In the genomic region with DNA sequence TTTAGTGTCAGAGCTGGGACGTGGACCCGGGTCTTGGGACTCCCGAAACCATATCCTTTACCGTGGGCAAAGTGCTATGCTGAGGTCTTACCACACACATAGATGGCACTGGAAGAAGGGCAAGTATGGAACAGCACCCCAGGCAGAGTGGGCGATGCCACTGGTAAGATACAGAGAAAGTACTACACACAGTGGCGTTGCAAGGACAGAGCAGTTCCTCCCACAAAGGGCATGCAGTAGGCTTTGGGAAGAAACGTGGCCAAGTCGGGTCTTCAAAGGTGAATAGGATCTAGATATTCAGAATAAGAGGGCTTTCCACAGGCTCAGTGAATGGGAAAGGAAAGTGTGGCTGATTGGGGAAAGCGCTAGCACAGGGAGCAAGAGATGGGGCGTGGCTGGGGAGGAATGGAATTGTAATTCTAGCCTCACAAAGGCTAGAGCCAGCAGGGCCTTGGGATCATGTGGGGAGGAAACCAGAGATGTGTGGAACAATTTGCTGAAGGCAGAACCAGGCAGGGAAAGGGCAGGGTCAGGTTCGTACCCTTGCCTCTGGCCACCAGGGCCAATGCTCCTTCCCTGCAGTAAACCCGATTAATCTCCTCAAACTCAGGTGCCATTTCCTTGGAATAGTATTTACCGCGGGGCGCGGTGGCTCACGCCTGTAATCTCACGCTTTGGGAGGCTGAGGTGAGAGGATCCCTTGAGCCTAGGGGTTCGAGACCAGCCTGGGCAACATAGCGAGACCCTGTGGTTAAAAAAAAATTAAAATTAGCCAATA, we compare ENCODE assay signal across 8 cellular contexts. TPM values are rescaled to one million over a fixed set of nuclear protein-coding genes. Genes with fewer than 3 reads are reported as not detected.
DNase-seq lines count a peak whose midpoint lies in the region; ATAC-seq and FAIRE-seq lines count a peak whose summit lies in the region.

No MANE protein-coding gene starts in this region.

- DNase-seq in AG08395 (ENCODE audit: low spot score) (peak; percentile 75), HTR-8/SVneo (ENCODE audit: insufficient read length, low spot score) (peak; percentile 35), adipocyte (ENCODE audit: low read depth) (peak; percentile 81), small intestine (no peak), NCI-H2081 treated with DMSO at 0.1 percent for 48 hours (lab: John Stamatoyannopoulos, UW) (no peak)

- FAIRE-seq in HTR-8/SVneo (lab: Jason Lieb, UNC) = no peak
- FAIRE-seq in small intestine (lab: Jason Lieb, UNC) = no peak

- H3K9me3 ChIP-seq in adipocyte (ENCODE audit: control insufficient read depth, low read length) = no peaks in the 10 kb centered on the region
- no peaks in the 10 kb centered on the region for H3K9me3 ChIP-seq in iPS-15b (ENCODE audit: control insufficient read depth, insufficient read depth, low read length)
- H3K9me3 ChIP-seq in small intestine (ENCODE audit: control insufficient read depth, low read depth) = no peaks in the 10 kb centered on the region

- H3K4me3 ChIP-seq in adipocyte (ENCODE audit: low read length) (peak overlapping the region; percentile 86), iPS-15b (ENCODE audit: low read depth, low read length) (peak overlapping the region; percentile 89), small intestine (ENCODE audit: low read depth in 1 of 2, low read length in 2 of 2) (peak overlapping the region in 1 of 2 donors; percentile 67)

- H3K27ac ChIP-seq in small intestine (ENCODE audit: low read depth in 1 of 2, low read length in 1 of 2) = peak overlapping the region; percentile 99

- H3K27me3 ChIP-seq in adipocyte (replicated peaks; ENCODE audit: control insufficient read depth, insufficient read depth, low read length) (no peaks in the 10 kb centered on the region), iPS-15b (ENCODE audit: control insufficient read depth, insufficient read depth, low read length) (no peaks in the 10 kb centered on the region), small intestine (ENCODE audit: control insufficient read depth in 2 of 2, insufficient read depth in 2 of 2, low read length in 2 of 2) (no peaks in the 10 kb centered on the region)

- H3K4me1 ChIP-seq in adipocyte (ENCODE audit: control insufficient read depth, insufficient read depth, low read length) (peaks cover 25% of the 10 kb centered on the region), iPS-15b (ENCODE audit: control insufficient read depth, insufficient read depth, low read length) (peaks cover 21% of the 10 kb centered on the region), small intestine (ENCODE audit: control insufficient read depth in 2 of 2, insufficient read depth in 1 of 2, low read depth in 1 of 2, low read length in 1 of 2) (no peaks in the 10 kb centered on the region)

- H3K36me3 ChIP-seq in adipocyte (ENCODE audit: control insufficient read depth, insufficient read depth, low read length, severe bottlenecking) (no peaks in the 10 kb centered on the region), iPS-15b (ENCODE audit: control insufficient read depth, insufficient read depth, low read length) (no peaks in the 10 kb centered on the region), small intestine (ENCODE audit: control insufficient read depth in 2 of 2, insufficient read depth in 2 of 2, low read length in 2 of 2) (no peaks in the 10 kb centered on the region)

- 59 to 75% (median 69%) methylated on average over 20 of the region's 20 CpGs for WGBS in small intestine, 3 donors

- H3K9ac ChIP-seq in adipocyte (ENCODE audit: low read length) (peak overlapping the region; percentile 97), iPS-15b (ENCODE audit: low read depth, low read length) (peak overlapping the region; percentile 79)

- ATAC-seq in HG02610 (IDR thresholded peaks at IDR 0.05; ENCODE audit: unreplicated experiment) = no peak
- no peak for ATAC-seq in HG03439 (IDR thresholded peaks at IDR 0.05; ENCODE audit: unreplicated experiment)

RNA-seq across cellular contexts. Expression of a gene that starts 36.0 kb away (rescaled TPM):
- 100 to 1,000 TPM; 247 to 311 (median 291) TPM for polyA plus RNA-seq in small intestine

Comparison
In these comparisons a context has a peak if more than half of its experiments do, and no peak if none do; other contexts are left out.
1. DNase-seq: peak in AG08395 (single experiment), HTR-8/SVneo (single experiment) and adipocyte (single experiment); none in small intestine (single experiment) and NCI-H2081 treated with DMSO at 0.1 percent for 48 hours (single experiment).